In genomic region chr7:33905389-33906032, GRCh38 we compare ENCODE assay signal across 8 cellular contexts. TPM values are rescaled to one million over a fixed set of nuclear protein-coding genes. Genes with fewer than 3 reads are reported as not detected.
DNase-seq lines count a peak whose midpoint lies in the region; ATAC-seq and TF ChIP-seq lines count a peak whose summit lies in the region.

TSS of gene BMPER (plus strand) at chr7:33905539. CDS start at chr7:33905614, 75 bp downstream.

- H3K4me3 ChIP-seq in heart left ventricle (peak within 1 kb of the TSS; percentile 42 to 81 (median 62)), trophoblast cell (ENCODE audit: low read depth, low read length) (peak within 1 kb of the TSS; percentile 78)

- no peak within 1 kb of the TSS for H3K23ac ChIP-seq in trophoblast cell (ENCODE audit: low read length)

- no peak within 1 kb of the TSS for H3K18ac ChIP-seq in trophoblast cell (ENCODE audit: low read length)

- H2AFZ ChIP-seq in trophoblast cell (ENCODE audit: insufficient read depth, low read length, poor library complexity): peak within 1 kb of the TSS; percentile 12

- peaks cover 3% of the 10 kb centered on the region for H3K4me1 Mint-ChIP-seq in activated T-helper 2 cell treated with anti-CD3 and anti-CD28 coated beads, Interferon-gamma antibody, Interleukin-2, Interleukin-4, amounts not matched to agents 10 μg/mL and 5 μg/mL and 100 μg/mL, durations not matched to agents 14 hours and 24 hours and 36 hours (ENCODE audit: low read depth)

- no peak within 1 kb of the TSS for H2AK5ac ChIP-seq in trophoblast cell (ENCODE audit: low read length)

- peak within 1 kb of the TSS; percentile 61 for H3K9ac ChIP-seq in trophoblast cell (ENCODE audit: low read length)

- H3K27ac Mint-ChIP-seq in activated T-helper 2 cell treated with anti-CD3 and anti-CD28 coated beads, Interferon-gamma antibody, Interleukin-2, Interleukin-4, amounts not matched to agents 10 μg/mL and 5 μg/mL and 100 μg/mL, durations not matched to agents 14 hours and 24 hours and 36 hours: no peak within 1 kb of the TSS

- H3K79me1 ChIP-seq in trophoblast cell (ENCODE audit: low read length): no peaks in the 10 kb centered on the region

- H4K12ac ChIP-seq in trophoblast cell (ENCODE audit: low read depth, low read length): no peak within 1 kb of the TSS

- no peaks in the 10 kb centered on the region for H3K36me3 ChIP-seq in heart left ventricle
- no peaks in the 10 kb centered on the region for H3K36me3 ChIP-seq in trophoblast cell (ENCODE audit: control insufficient read depth in 1 of 2, insufficient read depth in 2 of 2, low read length in 2 of 2)

- H3K27me3 ChIP-seq in heart left ventricle (peaks cover 0 to 75% (median 17%) of the 10 kb centered on the region in 9 donors), trophoblast cell (ENCODE audit: insufficient read depth, low read length) (peaks cover 5% of the 10 kb centered on the region)

- peak within 1 kb of the TSS; percentile 62 for H3K4me3 Mint-ChIP-seq in activated T-helper 2 cell treated with anti-CD3 and anti-CD28 coated beads, Interferon-gamma antibody, Interleukin-2, Interleukin-4, amounts not matched to agents 10 μg/mL and 5 μg/mL and 100 μg/mL, durations not matched to agents 14 hours and 24 hours and 36 hours (ENCODE audit: low read depth)

- H4K91ac ChIP-seq in trophoblast cell (ENCODE audit: low read depth, low read length): no peak within 1 kb of the TSS

- H3K4ac ChIP-seq in trophoblast cell (ENCODE audit: low read depth, low read length): no peak within 1 kb of the TSS

- H2BK120ac ChIP-seq in trophoblast cell (ENCODE audit: insufficient read depth, low read length, poor library complexity): no peak within 1 kb of the TSS

- no peak within 1 kb of the TSS for H2BK5ac ChIP-seq in trophoblast cell (ENCODE audit: low read depth, low read length, poor library complexity)

- peak within 1 kb of the TSS; percentile 72 for H3K4me2 ChIP-seq in trophoblast cell (ENCODE audit: low read length)

- no peak within 1 kb of the TSS for H3K14ac ChIP-seq in trophoblast cell (ENCODE audit: low read length)

- no peaks in the 10 kb centered on the region for H3K9me3 ChIP-seq in heart left ventricle
- no peaks in the 10 kb centered on the region for H3K9me3 ChIP-seq in trophoblast cell (ENCODE audit: insufficient read depth, low read depth, low read length)

- intact Hi-C loops in activated T-helper 2 cell treated with anti-CD3 and anti-CD28 coated beads, Interferon-gamma antibody, Interleukin-2, Interleukin-4, amounts not matched to agents 10 μg/mL and 5 μg/mL and 100 μg/mL, durations not matched to agents 14 hours and 24 hours and 36 hours (cut with micrococcal nuclease): no loop called here
- intact Hi-C loops in heart left ventricle (cut with DNase I): no loop called here

- H3K27ac ChIP-seq in heart left ventricle (peak within 1 kb of the TSS in 4 of 12 donors; percentile 30 to 68 (median 44)), trophoblast cell (ENCODE audit: low read depth, low read length) (no peak within 1 kb of the TSS)

- no peaks in the 10 kb centered on the region for H3K9me3 Mint-ChIP-seq in activated T-helper 2 cell treated with anti-CD3 and anti-CD28 coated beads, Interferon-gamma antibody, Interleukin-2, Interleukin-4, amounts not matched to agents 10 μg/mL and 5 μg/mL and 100 μg/mL, durations not matched to agents 14 hours and 24 hours and 36 hours

- H3K27me3 Mint-ChIP-seq in activated T-helper 2 cell treated with anti-CD3 and anti-CD28 coated beads, Interferon-gamma antibody, Interleukin-2, Interleukin-4, amounts not matched to agents 10 μg/mL and 5 μg/mL and 100 μg/mL, durations not matched to agents 14 hours and 24 hours and 36 hours (ENCODE audit: low read depth): peaks cover 56% of the 10 kb centered on the region

- no peak for TF ChIP-seq POLR2A in heart left ventricle (IDR thresholded peaks at IDR 0.05)

- peaks cover 0 to 21% (median 4%) of the 10 kb centered on the region in 12 donors for H3K4me1 ChIP-seq in heart left ventricle
- H3K4me1 ChIP-seq in trophoblast cell (ENCODE audit: control insufficient read depth in 1 of 2, insufficient read depth in 2 of 2, low read length in 2 of 2): peaks cover 0 to 7% of the 10 kb centered on the region in 2 experiments

- no peaks in the 10 kb centered on the region for H3K36me3 Mint-ChIP-seq in activated T-helper 2 cell treated with anti-CD3 and anti-CD28 coated beads, Interferon-gamma antibody, Interleukin-2, Interleukin-4, amounts not matched to agents 10 μg/mL and 5 μg/mL and 100 μg/mL, durations not matched to agents 14 hours and 24 hours and 36 hours (ENCODE audit: low read depth)

- TF ChIP-seq CTCF in heart left ventricle (IDR thresholded peaks at IDR 0.05): no peak

- H4K8ac ChIP-seq in trophoblast cell (ENCODE audit: low read depth, low read length): no peak within 1 kb of the TSS

- ATAC-seq in heart left ventricle: peak in 1 of 4 donors; percentile 44

- DNase-seq in Daoy (ENCODE audit: low read depth) (peak; percentile 65), NCI-H1092 (lab: John Stamatoyannopoulos, UW) (peak; percentile 68), heart left ventricle (peak in 2 of 5 donors; percentile 31 to 52), trophoblast cell (peak; percentile 63 to 74), CD1c-positive myeloid dendritic cell (ENCODE audit: extremely low spot score) (no peak)
- DNase-seq in activated T-helper 2 cell treated with anti-CD3 and anti-CD28 coated beads, Interferon-gamma antibody, Interleukin-2, Interleukin-4, amounts not matched to agents 10 μg/mL and 5 μg/mL and 100 μg/mL, durations not matched to agents 14 hours and 24 hours and 36 hours (ENCODE audit: low spot score): no peak
- no peak for DNase-seq in activated effector memory CD4-positive, alpha-beta T cell treated with Interleukin-2 at 50 U/mL for 16 hours
- DNase-seq in stimulated activated naive CD4-positive, alpha-beta T cell (lab: John Stamatoyannopoulos, UW): no peak

- no peaks in the 10 kb centered on the region for H3K79me2 ChIP-seq in trophoblast cell (ENCODE audit: control insufficient read depth, insufficient read depth, low read length, poor library complexity)

- WGBS in heart left ventricle, 4 donors: 4 to 10% (median 7%) methylated on average over 22 to 46 of the region's 47 CpGs
- WGBS in trophoblast cell (ENCODE audit: extremely low coverage, insufficient coverage, insufficient read length): no CpG with 5 or more reads among the region's 47 CpGs

- H2BK12ac ChIP-seq in trophoblast cell (ENCODE audit: low read length): no peak within 1 kb of the TSS

RNA-seq across cellular contexts. Expression of gene BMPER, which starts in this region (rescaled TPM):
- total RNA-seq in Daoy (2014; rRNA removed; shearing (Covaris generic)): 0.09 and 1.6 TPM in 2 replicates
- not detected in 2 replicates for total RNA-seq in activated T-helper 2 cell treated with anti-CD3 and anti-CD28 coated beads, Interferon-gamma antibody, Interleukin-2, Interleukin-4, amounts not matched to agents 10 μg/mL and 5 μg/mL and 100 μg/mL, durations not matched to agents 14 hours and 24 hours and 36 hours
- total RNA-seq in heart left ventricle: 1 to 10 TPM in 5 of 9 donors, under 1 TPM in 4; 0.05 to 4.2 (median 1.4) TPM
- polyA plus RNA-seq in heart left ventricle: under 1 TPM; 0.34 to 0.50 TPM
- 1.4 and 1.9 TPM in 2 replicates for polyA plus RNA-seq in trophoblast cell (2013)

Comparison
In these comparisons a context has a peak if more than half of its experiments do, and no peak if none do; other contexts are left out.
1. DNase-seq: peak in Daoy (single experiment), NCI-H1092 (single experiment) and trophoblast cell (2 of 2); none in activated T-helper 2 cell treated with anti-CD3 and anti-CD28 coated beads, Interferon-gamma antibody, Interleukin-2, Interleukin-4, amounts not matched to agents 10 μg/mL and 5 μg/mL and 100 μg/mL, durations not matched to agents 14 hours and 24 hours and 36 hours (single experiment), CD1c-positive myeloid dendritic cell (single experiment), activated effector memory CD4-positive, alpha-beta T cell treated with Interleukin-2 at 50 U/mL for 16 hours (single experiment) and stimulated activated naive CD4-positive, alpha-beta T cell (0 of 6).